In the genomic region with DNA sequence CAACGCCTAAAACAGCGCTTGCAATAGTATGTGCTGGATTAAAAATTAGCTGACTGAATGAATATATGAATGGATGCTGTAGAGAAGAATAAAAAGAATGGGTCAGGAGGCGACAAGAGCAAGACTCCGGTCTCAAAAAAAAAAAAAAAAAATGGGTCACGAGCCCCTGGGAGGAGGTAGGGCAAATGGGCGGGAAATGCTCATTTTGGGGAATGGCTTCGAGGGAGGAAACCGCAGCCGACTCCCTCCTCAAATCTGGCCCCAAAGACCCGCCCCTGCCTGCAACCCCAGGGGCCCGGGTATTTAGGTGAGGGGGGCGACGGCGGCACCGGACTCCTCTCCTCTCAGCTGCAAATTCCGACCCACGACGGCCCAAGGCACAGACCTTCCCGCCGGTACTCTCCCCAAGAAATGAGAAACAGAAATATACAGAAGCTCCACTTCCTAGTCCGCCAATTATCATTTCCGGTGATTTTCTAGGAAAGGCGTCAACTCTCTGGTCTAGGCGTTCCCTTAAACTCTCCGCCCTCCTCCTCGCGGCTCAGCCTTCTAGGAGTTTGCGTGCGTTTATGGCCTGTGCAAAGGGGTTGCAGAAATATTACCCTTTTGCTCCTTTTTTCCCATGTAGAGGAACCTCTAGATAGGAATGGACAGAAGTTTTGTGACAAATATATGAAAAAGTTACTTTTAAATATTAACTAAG, we compare ENCODE assay signal across 8 cellular contexts. TPM values are rescaled to one million over a fixed set of nuclear protein-coding genes. Genes with fewer than 3 reads are reported as not detected.
A peak's percentile ranks its signal among the peaks of the same experiment; 100 is the strongest.
DNase-seq lines count a peak whose midpoint lies in the region; ATAC-seq and TF ChIP-seq lines count a peak whose summit lies in the region.

A gene (minus strand): TSS at position 133 of the 703 bp plus-strand sequence. CDS start 1,361 bp downstream, outside the sequence.

- H3K9me3 Mint-ChIP-seq in stimulated activated memory B cell treated with anti-CD40 and anti-IgM and Interleukin-4, amounts not matched to agents 10 μg/mL and 1 μg/mL and 100 μg/mL, for 72 hours, result peaks cover 4% of the 10 kb centered on the region

- peak; percentile 98 for ATAC-seq in left lobe of liver
- ATAC-seq in stimulated activated memory B cell treated with anti-CD40 and anti-IgM and Interleukin-4, amounts not matched to agents 10 μg/mL and 1 μg/mL and 100 μg/mL, for 72 hours, result peak; percentile 56
- no peak for ATAC-seq in GM21528 (IDR thresholded peaks at IDR 0.05; ENCODE audit: low FRiP score, unreplicated experiment)
- no peak for ATAC-seq in GM21390 (IDR thresholded peaks at IDR 0.05; ENCODE audit: unreplicated experiment)

- no peak for TF ChIP-seq CTCF in coronary artery (IDR thresholded peaks at IDR 0.05)

- peaks cover 6% of the 10 kb centered on the region for H3K4me1 Mint-ChIP-seq in stimulated activated memory B cell treated with anti-CD40 and anti-IgM and Interleukin-4, amounts not matched to agents 10 μg/mL and 1 μg/mL and 100 μg/mL, for 72 hours

- peak within 1 kb of the TSS in 1 of 2 donors; percentile 88 for H3K27ac ChIP-seq in coronary artery

- no peak within 1 kb of the TSS for H3K27ac Mint-ChIP-seq in stimulated activated memory B cell treated with anti-CD40 and anti-IgM and Interleukin-4, amounts not matched to agents 10 μg/mL and 1 μg/mL and 100 μg/mL, for 72 hours

- H3K4me3 ChIP-seq in coronary artery, result peak within 1 kb of the TSS; percentile 83

- H3K4me3 Mint-ChIP-seq in stimulated activated memory B cell treated with anti-CD40 and anti-IgM and Interleukin-4, amounts not matched to agents 10 μg/mL and 1 μg/mL and 100 μg/mL, for 72 hours, result peak within 1 kb of the TSS; percentile 75

- H3K27me3 Mint-ChIP-seq in stimulated activated memory B cell treated with anti-CD40 and anti-IgM and Interleukin-4, amounts not matched to agents 10 μg/mL and 1 μg/mL and 100 μg/mL, for 72 hours, result peaks cover 55% of the 10 kb centered on the region

- no peaks in the 10 kb centered on the region for H3K36me3 Mint-ChIP-seq in stimulated activated memory B cell treated with anti-CD40 and anti-IgM and Interleukin-4, amounts not matched to agents 10 μg/mL and 1 μg/mL and 100 μg/mL, for 72 hours

- peak in 5 of 6 experiments; percentile 4 to 49 (median 26) for DNase-seq in stimulated activated naive CD4-positive, alpha-beta T cell (lab: John Stamatoyannopoulos, UW)
- no peak for DNase-seq in stimulated activated naive CD4-positive, alpha-beta T cell treated with Interleukin-2 at 50 U/mL for 16 hours (lab: John Stamatoyannopoulos, UW)
- DNase-seq in SKM-1 treated with dmso at 0.1 percent for 144 hours (lab: John Stamatoyannopoulos, UW; ENCODE audit: unreplicated experiment) (peak; percentile 83), coronary artery (ENCODE audit: low spot score) (no peak), left lobe of liver (ENCODE audit: low spot score) (no peak)

RNA-seq across cellular contexts. Expression of the gene that starts here (rescaled TPM):
- total RNA-seq in left lobe of liver, result 0.68 TPM

Comparison
In these comparisons a context has a peak if more than half of its experiments do, and no peak if none do; other contexts are left out.
1. DNase-seq: peak in stimulated activated naive CD4-positive, alpha-beta T cell (5 of 6) and SKM-1 treated with dmso at 0.1 percent for 144 hours (single experiment); none in stimulated activated naive CD4-positive, alpha-beta T cell treated with Interleukin-2 at 50 U/mL for 16 hours (single experiment), coronary artery (single experiment) and left lobe of liver (single experiment).
2. Peak in ATAC-seq in left lobe of liver; RNA of the gene not detected or under 1 TPM.